ENCODE assay signal across 4 cellular contexts in genomic region chr12:119901670-119902069, GRCh38.
"Had no signal": no experiment of that assay in that cellular context is flagged by ENCODE, and none has a peak within 500 bp of the region (broad histone marks: within the 10 kb centered on the region; RNA-seq: fewer than 3 reads in every experiment).

No MANE protein-coding gene starts in this region.

- H3K36me3 ChIP-seq: SJCRH30 had no signal

- H3K4me1 ChIP-seq: SJCRH30 had no signal

- H3K27me3 ChIP-seq: SJCRH30 had no signal

- H3K27ac ChIP-seq: coronary artery, SJCRH30 had no signal

- H3K9me3 ChIP-seq: SJCRH30 had no signal

- DNase-seq: activated gamma-delta T cell had no signal

- H3K4me3 ChIP-seq: coronary artery, SJCRH30 had no signal

- ATAC-seq: Right ventricle myocardium inferior had no signal
